In the genomic region with DNA sequence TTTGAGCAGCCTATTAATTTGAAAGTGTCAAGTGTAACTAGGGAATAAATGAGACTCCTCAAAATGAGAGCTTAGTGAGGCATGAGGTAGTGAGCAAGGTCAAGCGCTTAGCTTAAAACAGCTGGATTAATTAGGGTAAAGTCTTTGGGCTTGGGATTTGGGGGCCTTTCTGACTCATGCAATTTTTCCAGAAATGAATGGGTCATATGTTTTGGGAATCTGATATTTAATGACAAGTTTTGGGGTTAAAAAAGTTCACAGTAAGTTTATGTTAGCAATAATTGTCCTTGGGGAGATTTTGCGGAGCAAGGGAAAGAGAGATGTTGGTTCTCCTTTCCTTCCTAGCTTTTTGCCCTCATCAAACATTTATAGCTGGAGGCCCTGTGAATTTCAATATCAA, we compare ENCODE assay signal across 23 cellular contexts. TPM values are rescaled to one million over a fixed set of nuclear protein-coding genes. Genes with fewer than 3 reads are reported as not detected.
A peak's percentile ranks its signal among the peaks of the same experiment; 100 is the strongest.
DNase-seq lines count a peak whose midpoint lies in the region; ATAC-seq, FAIRE-seq and TF ChIP-seq lines count a peak whose summit lies in the region.
"Had no signal": no experiment of that assay in that cellular context is flagged by ENCODE, and none has a peak within 500 bp of the region (broad histone marks: within the 10 kb centered on the region; RNA-seq: fewer than 3 reads in every experiment).

No MANE protein-coding gene starts in this region.

- no peak for TF ChIP-seq POLR2A in K562 (conservative IDR thresholded peaks at IDR 0.05)

- BruUV-seq in K562 (replicated peaks; lab: Mats Ljungman, UMichigan): no TSS peak

- intact Hi-C loops in K562 (cut with micrococcal nuclease) (no loop called here), pancreas (cut with DNase I) (no loop called here)

- 95% methylated on average over 2 of the region's 2 CpGs for WGBS in K562 (ENCODE audit: insufficient coverage, low coverage, missing lambda C conversion rate)
- 94 to 95% methylated on average over 2 of the region's 2 CpGs for WGBS in pancreas, 2 donors

- TF ChIP-seq CTCF in K562 (IDR thresholded peaks at IDR 0.05 in 2 of 3, conservative IDR thresholded peaks at IDR 0.05 in 1 of 3; ENCODE audit: insufficient read depth in 2 of 3, low read depth in 1 of 3, low read length in 3 of 3) (no peak), neutrophil (IDR thresholded peaks at IDR 0.05) (no peak), pancreas (IDR thresholded peaks at IDR 0.05) (no peak)

- no peaks in the 10 kb centered on the region for H3K79me2 ChIP-seq in K562 (ENCODE audit: control insufficient read depth, insufficient read depth, low read length)

- in situ Hi-C loops in K562 (cut with MboI): no loop called here

- H3K27ac ChIP-seq in K562 (ENCODE audit: extremely low read depth, low read depth, low read length): no peak overlapping the region
- H3K27ac ChIP-seq in neutrophil: peak overlapping the region; percentile 57
- peak overlapping the region; percentile 85 for H3K27ac ChIP-seq in skeletal muscle tissue (ENCODE audit: low read depth, low read length)
- no peak overlapping the region for H3K27ac ChIP-seq in pancreas
- H3K27ac ChIP-seq: KMS-11, RWPE1 had no signal

- H3K9me3 ChIP-seq in K562 (replicated peaks; ENCODE audit: control insufficient read depth, insufficient read depth, low read depth, low read length) (no peaks in the 10 kb centered on the region), neutrophil (no peaks in the 10 kb centered on the region), skeletal muscle tissue (ENCODE audit: control insufficient read depth in 3 of 3, low read length in 3 of 3) (no peaks in the 10 kb centered on the region), pancreas (no peaks in the 10 kb centered on the region)
- H3K9me3 ChIP-seq: BE2C had no signal

- no peak overlapping the region for H3K4me2 ChIP-seq in K562 (ENCODE audit: insufficient read depth, low read length)
- H3K4me2 ChIP-seq: KMS-11 had no signal

- H3K9ac ChIP-seq in K562 (ENCODE audit: insufficient read depth in 1 of 2, low read depth in 2 of 2, low read length in 2 of 2): no peak overlapping the region
- no peak overlapping the region for H3K9ac ChIP-seq in skeletal muscle tissue (ENCODE audit: low read depth in 1 of 3, low read length in 3 of 3)
- H3K9ac ChIP-seq: KMS-11 had no signal

- H3K4me3 ChIP-seq in K562: no peak overlapping the region
- no peak overlapping the region for H3K4me3 ChIP-seq in neutrophil (ENCODE audit: low read depth in 1 of 2, low read length in 1 of 2)
- no peak overlapping the region for H3K4me3 ChIP-seq in skeletal muscle tissue (ENCODE audit: low read length in 3 of 3)
- no peak overlapping the region for H3K4me3 ChIP-seq in pancreas

- CTCF ChIA-PET in K562 (lab: Yijun Ruan, JAX; ENCODE audit: low intra/inter-chr PET ratio): no interaction called here

- H3K27me3 ChIP-seq in K562 (ENCODE audit: control insufficient read depth in 2 of 2, insufficient read depth in 2 of 2, low read length in 2 of 2) (no peaks in the 10 kb centered on the region; a peak in 1 of 5 replicates), neutrophil (no peaks in the 10 kb centered on the region), skeletal muscle tissue (ENCODE audit: control insufficient read depth in 3 of 3, insufficient read depth in 3 of 3, low read length in 3 of 3) (no peaks in the 10 kb centered on the region), pancreas (no peaks in the 10 kb centered on the region)
- H3K27me3 ChIP-seq: BE2C had no signal

- TF ChIP-seq RAD21 in K562 (CRISPR knock-in tag; conservative IDR thresholded peaks at IDR 0.05 in 1 of 2, IDR thresholded peaks at IDR 0.05 in 1 of 2): no peak

- no peak for ATAC-seq in K562
- no peak for ATAC-seq in GM19324 (IDR thresholded peaks at IDR 0.05; ENCODE audit: low FRiP score, unreplicated experiment)
- no peak for ATAC-seq in pancreas
- ATAC-seq: HCT116 had no signal

- DNase-seq in LHCN-M2 (ENCODE audit: low read depth): peak; percentile 50
- DNase-seq in K562 (ENCODE audit: extremely low read depth in 1 of 4, low spot score in 3 of 4): no peak
- no peak for DNase-seq in pancreas
- no peak for DNase-seq in activated CD4-positive, CD25-positive, alpha-beta regulatory T cell (lab: John Stamatoyannopoulos, UW)
- DNase-seq: BE2C; CD4-positive, alpha-beta T cell; COR-L47; DND-41; NCI-H1694; NCI-H2081; NCI-H2171; NCI-H524; NCI-H774; NK-92 treated with Interleukin-12 subunit alpha and Interleukin-12 subunit beta, amount 100 ng/mL, for 24 hours had no signal

- POLR2A ChIA-PET in K562 (lab: Yijun Ruan, JAX): interaction anchor here (0.6 to 1.7 kb wide), 2 partner anchors 22 to 28 kb away, joined by 3 to 4 read pairs; no protein-coding TSS in a partner anchor

- no peaks in the 10 kb centered on the region for H3K36me3 ChIP-seq in K562 (ENCODE audit: control insufficient read depth, insufficient read depth, low read length)
- no peaks in the 10 kb centered on the region for H3K36me3 ChIP-seq in neutrophil
- H3K36me3 ChIP-seq in skeletal muscle tissue (ENCODE audit: control insufficient read depth in 3 of 3, insufficient read depth in 3 of 3, low read length in 3 of 3): no peaks in the 10 kb centered on the region
- no peaks in the 10 kb centered on the region for H3K36me3 ChIP-seq in pancreas
- H3K36me3 ChIP-seq: BE2C had no signal

- H3K9me1 ChIP-seq in K562 (ENCODE audit: control insufficient read depth, insufficient read depth, low read length): no peaks in the 10 kb centered on the region

- no peak for FAIRE-seq in K562 (lab: Jason Lieb, UNC)
- no peak for FAIRE-seq in pancreas (lab: Jason Lieb, UNC)
- FAIRE-seq: GM12891, H1, HTR-8/SVneo had no signal

- H4K20me1 ChIP-seq in K562 (replicated peaks; ENCODE audit: control insufficient read depth, insufficient read depth, low read length): no peaks in the 10 kb centered on the region

- H3K4me1 ChIP-seq in K562 (replicated peaks in 1 of 2; ENCODE audit: control insufficient read depth in 2 of 2, insufficient read depth in 2 of 2, low read length in 2 of 2) (no peaks in the 10 kb centered on the region; a peak in 2 of 5 replicates), neutrophil (ENCODE audit: control insufficient read depth in 1 of 2, insufficient read depth in 1 of 2, low read depth in 1 of 2, low read length in 1 of 2) (peaks cover 27 to 28% of the 10 kb centered on the region in 2 experiments), skeletal muscle tissue (ENCODE audit: control insufficient read depth in 3 of 3, insufficient read depth in 3 of 3, low read length in 3 of 3) (peaks cover 21 to 30% (median 28%) of the 10 kb centered on the region in 3 donors), pancreas (no peaks in the 10 kb centered on the region)
- H3K4me1 ChIP-seq: BE2C had no signal

- no peak for TF ChIP-seq EP300 in K562 (IDR thresholded peaks at IDR 0.05; ENCODE audit: low read length)

- 0 out of 2 replicates have a peak overlapping the region, but pooled peaks have one; percentile 50 for H2AFZ ChIP-seq in K562 (ENCODE audit: low read depth, low read length)

TF ChIP-seq in K562, 482 proteins besides CTCF, POLR2A, EP300 and RAD21 (continues in another document):
- TF ChIP-seq BCOR (IDR thresholded peaks at IDR 0.05) (no peak), ZNF311 (CRISPR knock-in tag; IDR thresholded peaks at IDR 0.05) (no peak), RBM17 (IDR thresholded peaks at IDR 0.05; ENCODE audit: borderline replicate concordance, low read depth, low read length) (no peak), ESRRA (IDR thresholded peaks at IDR 0.05; ENCODE audit: borderline replicate concordance, low read depth) (no peak), PRMT5 (CRISPR knock-in tag; IDR thresholded peaks at IDR 0.05) (no peak), MEF2A (IDR thresholded peaks at IDR 0.05; ENCODE audit: control insufficient read depth, low read depth, low read length) (no peak)
- TF ChIP-seq, protein P1, sequence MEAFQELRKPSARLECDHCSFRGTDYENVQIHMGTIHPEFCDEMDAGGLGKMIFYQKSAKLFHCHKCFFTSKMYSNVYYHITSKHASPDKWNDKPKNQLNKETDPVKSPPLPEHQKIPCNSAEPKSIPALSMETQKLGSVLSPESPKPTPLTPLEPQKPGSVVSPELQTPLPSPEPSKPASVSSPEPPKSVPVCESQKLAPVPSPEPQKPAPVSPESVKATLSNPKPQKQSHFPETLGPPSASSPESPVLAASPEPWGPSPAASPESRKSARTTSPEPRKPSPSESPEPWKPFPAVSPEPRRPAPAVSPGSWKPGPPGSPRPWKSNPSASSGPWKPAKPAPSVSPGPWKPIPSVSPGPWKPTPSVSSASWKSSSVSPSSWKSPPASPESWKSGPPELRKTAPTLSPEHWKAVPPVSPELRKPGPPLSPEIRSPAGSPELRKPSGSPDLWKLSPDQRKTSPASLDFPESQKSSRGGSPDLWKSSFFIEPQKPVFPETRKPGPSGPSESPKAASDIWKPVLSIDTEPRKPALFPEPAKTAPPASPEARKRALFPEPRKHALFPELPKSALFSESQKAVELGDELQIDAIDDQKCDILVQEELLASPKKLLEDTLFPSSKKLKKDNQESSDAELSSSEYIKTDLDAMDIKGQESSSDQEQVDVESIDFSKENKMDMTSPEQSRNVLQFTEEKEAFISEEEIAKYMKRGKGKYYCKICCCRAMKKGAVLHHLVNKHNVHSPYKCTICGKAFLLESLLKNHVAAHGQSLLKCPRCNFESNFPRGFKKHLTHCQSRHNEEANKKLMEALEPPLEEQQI (IDR thresholded peaks at IDR 0.05): no peak

RNA-seq across cellular contexts. Expression of a gene that starts 29.2 kb away (rescaled TPM):
- total RNA-seq in LHCN-M2 (2014; rRNA removed) (11.5 and 14.9 TPM in 2 replicates), K562 (2014; rRNA removed) (4.9 and 7.7 TPM in 2 replicates), K562 (2014; rRNA removed; fragmentation: Illumina TruSeq; extraction: Trizol) (3.7 and 4.1 TPM in 2 replicates), K562 (2015; rRNA removed; fragmentation: Illumina TruSeq; extraction: Trizol) (5.0 and 7.2 TPM in 2 replicates), K562 (2021) (3.7 and 4.3 TPM in 2 replicates), skeletal muscle tissue (74.1 TPM), pancreas (100 to 1,000 TPM in 3 of 6 donors, 10 to 100 TPM in 3; 56.8 to 189 (median 112) TPM)
- polyA plus RNA-seq in LHCN-M2 (2012): 25.2 TPM
- 35.0 and 54.6 TPM in 2 replicates for total RNA-seq in K562 (2011; cell fraction: chromatin; rRNA removed; ENCODE audit: low replicate concordance)
- 17.8 and 31.9 TPM in 2 replicates for total RNA-seq in K562 (2011; cell fraction: nucleolus; rRNA removed)
- 34.4 and 40.1 TPM in 2 replicates for total RNA-seq in K562 (2011; cell fraction: nucleoplasm; rRNA removed)
- polyA plus RNA-seq in K562 (2011; rRNA removed) (3.5 and 3.8 TPM in 2 replicates), K562 (2014; fragmentation: Illumina TruSeq; extraction: Trizol) (3.3 and 3.9 TPM in 2 replicates), K562 (2014; fragmentation: Nextera tagmentation; extraction: Ambion mirVana) (1 to 10 TPM; 3.5 to 3.9 TPM), K562 (2014; rRNA removed) (4.5 and 7.8 TPM in 2 replicates), pancreas (10 to 100 TPM; 60.2 to 92.7 TPM)
- polyA plus RNA-seq in K562 (2011; cell fraction: cytosol; rRNA removed): 3.9 and 4.2 TPM in 2 replicates
- polyA plus RNA-seq in K562 (2011; cell fraction: nucleus; rRNA removed): 29.7 and 31.8 TPM in 2 replicates
- polyA plus RNA-seq in K562 (2012): 8.4 and 8.8 TPM in 2 replicates
- 5.2 and 6.6 TPM in 2 replicates for polyA minus RNA-seq in K562 (2011; rRNA and poly(A)+ RNA removed)
- polyA minus RNA-seq in K562 (2011; cell fraction: cytosol; rRNA and poly(A)+ RNA removed): 6.8 and 10.6 TPM in 2 replicates
- polyA minus RNA-seq in K562 (2011; cell fraction: nucleus; rRNA and poly(A)+ RNA removed): 23.8 and 32.1 TPM in 2 replicates

Comparison
In these comparisons a context has a peak if more than half of its experiments do, and no peak if none do; other contexts are left out.
1. H3K27ac ChIP-seq: peak in neutrophil (single experiment) and skeletal muscle tissue (single experiment); none in K562 (single experiment) and pancreas (0 of 4).